13 cellular contexts compared by ENCODE assay signal in the genomic region with DNA sequence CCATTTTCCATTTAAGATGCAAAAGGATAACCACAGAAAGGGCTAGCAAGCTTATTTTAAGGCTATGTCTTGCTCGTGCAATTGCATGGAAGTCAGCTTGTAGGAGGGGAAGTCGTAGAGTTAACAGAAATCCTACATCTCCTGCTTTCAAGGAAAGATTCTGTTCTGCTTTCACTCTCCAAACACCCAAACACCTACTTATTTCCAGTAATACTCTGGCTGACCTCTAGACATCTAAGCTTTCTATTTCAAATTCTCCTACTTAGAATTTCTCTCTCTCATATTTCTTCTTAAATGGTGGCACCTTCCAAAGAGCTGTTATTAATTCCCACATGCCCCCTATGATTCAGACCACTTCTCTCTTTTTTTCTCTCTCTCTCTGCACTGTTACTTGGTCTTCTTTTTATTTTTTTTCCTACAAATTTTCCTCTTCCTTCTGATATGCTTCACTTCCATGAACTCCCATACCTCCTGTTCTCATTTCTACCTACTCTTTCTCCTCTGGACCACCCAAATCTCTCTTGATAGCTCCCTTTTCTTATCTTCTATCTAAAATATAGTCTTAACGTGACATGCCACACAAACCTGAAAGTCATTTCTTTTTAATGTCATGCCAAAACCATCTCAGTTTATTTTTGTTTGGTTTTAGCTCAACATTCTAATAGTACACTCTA.
DNase-seq lines count a peak whose midpoint lies in the region; ATAC-seq and TF ChIP-seq lines count a peak whose summit lies in the region.
"Had no signal": no experiment of that assay in that cellular context is flagged by ENCODE, and none has a peak within 500 bp of the region (broad histone marks: within the 10 kb centered on the region; RNA-seq: fewer than 3 reads in every experiment).

No MANE protein-coding gene starts in this region.

- ATAC-seq in activated naive CD4-positive, alpha-beta T cell treated with anti-CD3 and anti-CD28 coated beads, Interleukin-2, amount 50 U/mL, for 72 hours, result peak; percentile 48 to 55

- no peak overlapping the region for H3K4me2 ChIP-seq in osteoblast (ENCODE audit: insufficient read depth, low read length)

- no peaks in the 10 kb centered on the region for H3K4me1 ChIP-seq in osteoblast (ENCODE audit: insufficient read depth, low read length)

- H3K36me3 ChIP-seq in osteoblast (ENCODE audit: insufficient read depth, low read length), result no peaks in the 10 kb centered on the region

- no peaks in the 10 kb centered on the region for H3K27me3 ChIP-seq in osteoblast (ENCODE audit: insufficient read depth, low read length)

- H3K4me3 ChIP-seq in GM12865 (ENCODE audit: low read depth, low read length) (no peak overlapping the region), osteoblast (ENCODE audit: insufficient read depth, low read length) (no peak overlapping the region)

- H2AFZ ChIP-seq in osteoblast (ENCODE audit: low read length), result no peak overlapping the region

- H3K79me2 ChIP-seq in osteoblast (ENCODE audit: insufficient read depth, low read length), result no peaks in the 10 kb centered on the region

- peak overlapping the region; percentile 91 to 98 for H3K27ac Mint-ChIP-seq in activated naive CD4-positive, alpha-beta T cell treated with anti-CD3 and anti-CD28 coated beads, Interleukin-2, amount 50 U/mL, for 72 hours
- H3K27ac Mint-ChIP-seq: memory B cell had no signal

- TF ChIP-seq CTCF in GM12865 (IDR thresholded peaks at IDR 0.05; ENCODE audit: insufficient read depth, low read depth, low read length, missing control alignments), result no peak
- TF ChIP-seq CTCF in osteoblast (IDR thresholded peaks at IDR 0.05; ENCODE audit: extremely low read depth, low read depth, low read length), result no peak

- DNase-seq in GM12865 (ENCODE audit: low read depth), result peak; percentile 18
- peak; percentile 32 for DNase-seq in NCI-H2227 (lab: John Stamatoyannopoulos, UW; ENCODE audit: unreplicated experiment)
- no peak for DNase-seq in activated naive CD4-positive, alpha-beta T cell treated with anti-CD3 and anti-CD28 coated beads, Interleukin-2, amount 50 U/mL, for 72 hours (ENCODE audit: low spot score in 2 of 2)
- peak; percentile 29 for DNase-seq in medulla oblongata (ENCODE audit: extremely low spot score)
- DNase-seq in cerebellar cortex (ENCODE audit: low spot score), result no peak
- no peak for DNase-seq in H4 (ENCODE audit: low spot score)
- DNase-seq in osteoblast (ENCODE audit: insufficient read length, low spot score, missing footprints), result no peak
- no peak for DNase-seq in NCI-H1092 (lab: John Stamatoyannopoulos, UW)
- DNase-seq: cortex of kidney, DND-41, head of caudate nucleus, NCI-H510A treated with DMSO at 0.1 percent for 48 hours had no signal

- peaks cover 4 to 43% of the 10 kb centered on the region in 2 donors for H3K36me3 Mint-ChIP-seq in activated naive CD4-positive, alpha-beta T cell treated with anti-CD3 and anti-CD28 coated beads, Interleukin-2, amount 50 U/mL, for 72 hours

- peaks cover 0 to 11% of the 10 kb centered on the region in 2 donors for H3K9me3 Mint-ChIP-seq in activated naive CD4-positive, alpha-beta T cell treated with anti-CD3 and anti-CD28 coated beads, Interleukin-2, amount 50 U/mL, for 72 hours
- H3K9me3 Mint-ChIP-seq: memory B cell had no signal

- H4K20me1 ChIP-seq in osteoblast (ENCODE audit: insufficient read depth, low read length), result no peaks in the 10 kb centered on the region

- H3K9me3 ChIP-seq in osteoblast (ENCODE audit: low read depth, low read length), result no peaks in the 10 kb centered on the region

- no peak overlapping the region for H3K27ac ChIP-seq in osteoblast (ENCODE audit: low read depth, low read length)

Comparison
In these comparisons a context has a peak if more than half of its experiments do, and no peak if none do; other contexts are left out.
1. DNase-seq: peak in GM12865 (single experiment), NCI-H2227 (single experiment) and medulla oblongata (single experiment); none in activated naive CD4-positive, alpha-beta T cell treated with anti-CD3 and anti-CD28 coated beads, Interleukin-2, amount 50 U/mL, for 72 hours (0 of 2), cerebellar cortex (single experiment), H4 (single experiment), osteoblast (single experiment) and NCI-H1092 (single experiment).